Comparison of ENCODE assay signal across 15 cellular contexts in the genomic region with DNA sequence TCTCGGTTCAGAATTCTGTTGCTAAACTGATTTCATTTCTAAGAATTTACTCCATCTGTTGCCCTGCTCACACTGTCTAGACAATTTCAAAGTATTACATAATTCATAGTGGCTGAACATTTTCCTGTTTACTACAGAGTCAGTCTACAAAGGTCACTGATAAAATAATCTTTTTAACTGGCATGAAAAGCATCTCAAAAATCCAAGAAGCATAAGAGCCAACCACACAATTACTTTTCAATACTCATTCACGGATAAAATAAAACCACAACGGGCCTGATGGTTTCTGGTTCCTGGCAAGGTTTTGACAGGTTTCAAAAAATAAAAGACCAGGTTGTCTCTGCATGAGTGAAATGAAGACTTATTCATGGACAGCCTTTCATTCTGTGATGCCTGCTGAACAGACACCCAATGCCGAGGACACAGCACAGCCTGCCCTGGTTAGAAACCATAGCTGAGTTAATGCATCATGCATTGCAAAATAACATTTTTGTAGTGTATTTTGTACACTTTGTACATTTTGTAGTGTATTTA.
A peak's percentile ranks its signal among the peaks of the same experiment; 100 is the strongest.
DNase-seq lines count a peak whose midpoint lies in the region; ATAC-seq, FAIRE-seq and TF ChIP-seq lines count a peak whose summit lies in the region.
"Had no signal": no experiment of that assay in that cellular context is flagged by ENCODE, and none has a peak within 500 bp of the region (broad histone marks: within the 10 kb centered on the region; RNA-seq: fewer than 3 reads in every experiment).

No MANE protein-coding gene starts in this region.

- no peak overlapping the region for H3K27ac ChIP-seq in breast epithelium

- no peaks in the 10 kb centered on the region for H3K9me3 ChIP-seq in breast epithelium

- no peaks in the 10 kb centered on the region for H3K36me3 Mint-ChIP-seq in MCF 10A (ENCODE audit: insufficient read depth, unreplicated experiment)

- DNase-seq in MCF 10A (ENCODE audit: unreplicated experiment) (peak; percentile 22), breast epithelium (ENCODE audit: low spot score in 2 of 2) (no peak), astrocyte of the spinal cord (ENCODE audit: low read depth, low spot score) (peak; percentile 42), iris pigment epithelial cell (ENCODE audit: low read depth) (peak; percentile 91), urothelium cell line (ENCODE audit: low spot score) (peak; percentile 53), NCI-H1092 (lab: John Stamatoyannopoulos, UW) (no peak), globus pallidus (ENCODE audit: low spot score) (no peak)
- DNase-seq: activated CD4-positive, CD25-positive, alpha-beta regulatory T cell treated with anti-CD3 and anti-CD28 coated beads, Interleukin-2, amount 50 U/mL, for 72 hours; activated naive CD4-positive, alpha-beta T cell; effector memory CD8-positive, alpha-beta T cell; kidney; NCI-H187 treated with DMSO at 0.1 percent for 48 hours had no signal

- peaks cover 13% of the 10 kb centered on the region for H3K4me1 Mint-ChIP-seq in MCF 10A (ENCODE audit: insufficient read depth, unreplicated experiment)

- no peak overlapping the region for H3K4me3 Mint-ChIP-seq in MCF 10A (ENCODE audit: unreplicated experiment)
- H3K4me3 Mint-ChIP-seq: effector memory CD8-positive, alpha-beta T cell had no signal

- H3K4me1 ChIP-seq in breast epithelium, result no peaks in the 10 kb centered on the region

- TF ChIP-seq CTCF in MCF 10A (IDR thresholded peaks at IDR 0.05; ENCODE audit: unreplicated experiment) (no peak), breast epithelium (IDR thresholded peaks at IDR 0.05) (no peak), astrocyte of the spinal cord (IDR thresholded peaks at IDR 0.05; ENCODE audit: low read depth, low read length) (no peak)

- H3K4me3 ChIP-seq in breast epithelium (no peak overlapping the region), astrocyte of the spinal cord (ENCODE audit: low read depth, low read length) (no peak overlapping the region)

- no peak for TF ChIP-seq POLR2A in breast epithelium (IDR thresholded peaks at IDR 0.05)

- CTCF ChIA-PET in MCF 10A (lab: Yijun Ruan, JAX), result no interaction called here

- H3K36me3 ChIP-seq in breast epithelium, result no peaks in the 10 kb centered on the region

- no peaks in the 10 kb centered on the region for H3K9me3 Mint-ChIP-seq in MCF 10A (ENCODE audit: unreplicated experiment)

- POLR2A ChIA-PET in MCF 10A (lab: Yijun Ruan, JAX), result no interaction called here

- peak overlapping the region; percentile 86 for H3K27ac Mint-ChIP-seq in MCF 10A (ENCODE audit: low read depth, unreplicated experiment)
- H3K27ac Mint-ChIP-seq: effector memory CD8-positive, alpha-beta T cell had no signal

- no TSS peak for BruUV-seq in MCF 10A (replicated peaks; lab: Mats Ljungman, UMichigan)

- no peak for FAIRE-seq in urothelium cell line (lab: Jason Lieb, UNC)
- FAIRE-seq: GM12892, kidney had no signal

- no peaks in the 10 kb centered on the region for H3K27me3 Mint-ChIP-seq in MCF 10A (ENCODE audit: insufficient read depth, unreplicated experiment)

- intact Hi-C loops in MCF 10A (cut with micrococcal nuclease), result no loop called here
- intact Hi-C loops in breast epithelium (cut with DNase I; ENCODE audit: low total_unique reads), result no loop called here

- in situ Hi-C loops in astrocyte of the spinal cord (cut with HindIII; ENCODE audit: low sequenced_read_pairs), result no loop called here

- ATAC-seq in GM19395 (IDR thresholded peaks at IDR 0.05; ENCODE audit: unreplicated experiment), result no peak
- ATAC-seq: effector memory CD8-positive, alpha-beta T cell; Panc1 had no signal

- no peaks in the 10 kb centered on the region for H3K27me3 ChIP-seq in breast epithelium

Comparison
In these comparisons a context has a peak if more than half of its experiments do, and no peak if none do; other contexts are left out.
1. DNase-seq: peak in MCF 10A (single experiment), astrocyte of the spinal cord (single experiment), iris pigment epithelial cell (single experiment) and urothelium cell line (single experiment); none in breast epithelium (0 of 2), NCI-H1092 (single experiment) and globus pallidus (single experiment).